Comparison of ENCODE assay signal across 1 cellular context in the genomic region with DNA sequence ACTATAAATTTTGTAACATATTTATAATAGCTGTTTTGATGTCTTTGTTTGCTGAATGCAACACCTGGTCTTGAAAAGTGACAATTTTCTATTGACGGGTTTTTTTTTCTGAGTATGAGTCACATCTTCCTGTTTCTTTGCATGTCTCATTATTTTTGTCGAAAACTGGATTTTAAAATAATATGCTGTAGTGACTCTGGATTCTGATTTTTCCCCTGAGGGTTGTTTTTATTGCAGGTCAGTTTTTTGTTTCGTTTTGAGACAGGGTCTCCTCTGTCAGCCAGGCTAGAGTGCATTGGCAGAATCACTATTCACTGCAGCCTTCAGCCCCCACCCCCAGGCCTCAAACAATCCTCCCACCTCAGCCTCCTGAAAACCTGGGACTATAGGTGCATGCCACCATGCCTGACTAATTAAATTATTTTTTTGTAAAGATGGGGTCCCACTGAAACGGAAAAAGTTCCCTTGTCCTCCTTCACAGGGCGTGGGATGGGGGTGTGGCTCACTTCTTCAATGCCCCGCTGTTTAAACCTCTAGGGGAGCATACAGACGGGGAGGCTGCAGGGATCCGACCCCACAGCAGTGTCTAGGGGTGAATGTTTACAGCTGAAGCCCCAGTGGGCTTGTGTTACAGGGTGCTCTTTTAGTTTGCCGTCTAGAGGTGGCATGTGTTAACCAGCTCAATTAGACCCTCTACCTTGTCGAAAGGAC.
TF ChIP-seq lines count a peak whose summit lies in the region.

No MANE protein-coding gene starts in this region.

TF ChIP-seq in HepG2, 621 proteins besides CTCF, POLR2A, EP300 and RAD21:
- TF ChIP-seq ZBTB44 (CRISPR knock-in tag; IDR thresholded peaks at IDR 0.05): no peak
- TF ChIP-seq ZNF75D (CRISPR knock-in tag; IDR thresholded peaks at IDR 0.05; ENCODE audit: borderline replicate concordance): no peak
- TF ChIP-seq PRPF4 (IDR thresholded peaks at IDR 0.05; ENCODE audit: low read depth, low read length, poor library complexity, severe bottlenecking): no peak
- no peak for TF ChIP-seq POGZ (CRISPR knock-in tag; IDR thresholded peaks at IDR 0.05)
- no peak for TF ChIP-seq ARHGAP35 (CRISPR knock-in tag; IDR thresholded peaks at IDR 0.05; ENCODE audit: borderline replicate concordance)
